In genomic region chr4:113683143-113683542, GRCh38 we compare ENCODE assay signal across 8 cellular contexts.
A peak's percentile ranks its signal among the peaks of the same experiment; 100 is the strongest.
DNase-seq lines count a peak whose midpoint lies in the region; ATAC-seq and TF ChIP-seq lines count a peak whose summit lies in the region.

No MANE protein-coding gene starts in this region.

- H3K9me3 ChIP-seq in PC-3 (ENCODE audit: low read length), result no peaks in the 10 kb centered on the region

- no peaks in the 10 kb centered on the region for H4K20me1 ChIP-seq in PC-3 (ENCODE audit: low read length)

- H3F3A ChIP-seq in PC-3 (ENCODE audit: low read length, unreplicated experiment), result peaks cover 2% of the 10 kb centered on the region

- peak overlapping the region; percentile 33 for H3K27ac ChIP-seq in PC-3 (ENCODE audit: low read length)

- intact Hi-C loops in PC-3 (cut with micrococcal nuclease), result no loop called here

- peaks cover 5 to 21% of the 10 kb centered on the region in 2 donors for H3K9me3 Mint-ChIP-seq in activated naive CD4-positive, alpha-beta T cell treated with anti-CD3 and anti-CD28 coated beads, Interleukin-2, amount 50 U/mL, for 72 hours

- H3K79me2 ChIP-seq in PC-3 (ENCODE audit: low read length), result no peaks in the 10 kb centered on the region

- H2AFZ ChIP-seq in PC-3 (ENCODE audit: low read length), result no peak overlapping the region

- H3K4me2 ChIP-seq in PC-3 (ENCODE audit: low read length), result peak overlapping the region; percentile 32

- CTCF ChIA-PET in PC-3 (lab: Charles Lee), result no interaction called here

- peaks cover 23 to 57% of the 10 kb centered on the region in 2 donors for H3K36me3 Mint-ChIP-seq in activated naive CD4-positive, alpha-beta T cell treated with anti-CD3 and anti-CD28 coated beads, Interleukin-2, amount 50 U/mL, for 72 hours

- H3K9me2 ChIP-seq in PC-3 (replicated peaks; ENCODE audit: low read length), result no peaks in the 10 kb centered on the region

- H3K36me3 ChIP-seq in PC-3 (ENCODE audit: low read depth, low read length), result no peaks in the 10 kb centered on the region

- POLR2A ChIA-PET in PC-3 (lab: Charles Lee; ENCODE audit: unreplicated experiment), result no interaction called here

- no TSS peak for BruUV-seq in PC-3 (replicated peaks; lab: Mats Ljungman, UMichigan)

- no peak overlapping the region for H3K4me3 ChIP-seq in PC-3 (ENCODE audit: low read length)

- no peak for TF ChIP-seq CTCF in PC-3 (conservative IDR thresholded peaks at IDR 0.05; ENCODE audit: low read depth, low read length)

- no peak for DNase-seq in PC-3
- peak; percentile 66 to 77 for DNase-seq in activated naive CD4-positive, alpha-beta T cell treated with anti-CD3 and anti-CD28 coated beads, Interleukin-2, amount 50 U/mL, for 72 hours (ENCODE audit: low spot score in 2 of 2)
- peak; percentile 71 to 76 for DNase-seq in stimulated activated CD4-positive, alpha-beta T cell treated with anti-CD3 and anti-CD28 coated beads, Interleukin-2, amount 100 ng/mL, for 24 hours
- no peak for DNase-seq in cerebellar cortex (ENCODE audit: low spot score)
- DNase-seq in CD1c-positive myeloid dendritic cell (ENCODE audit: extremely low spot score), result no peak
- no peak for DNase-seq in germinal center (ENCODE audit: low spot score)

- H3K9ac ChIP-seq in PC-3 (ENCODE audit: low read length), result no peak overlapping the region

- peak overlapping the region; percentile 89 to 97 for H3K27ac Mint-ChIP-seq in activated naive CD4-positive, alpha-beta T cell treated with anti-CD3 and anti-CD28 coated beads, Interleukin-2, amount 50 U/mL, for 72 hours

- ATAC-seq in GM19025 (IDR thresholded peaks at IDR 0.05; ENCODE audit: low read depth, unreplicated experiment), result peak; percentile 96
- ATAC-seq in HG02938 (IDR thresholded peaks at IDR 0.05; ENCODE audit: unreplicated experiment), result peak; percentile 98
- peak; percentile 45 for ATAC-seq in PC-3
- ATAC-seq in activated naive CD4-positive, alpha-beta T cell treated with anti-CD3 and anti-CD28 coated beads, Interleukin-2, amount 50 U/mL, for 72 hours, result peak; percentile 84 to 87

- no peaks in the 10 kb centered on the region for H3K27me3 ChIP-seq in PC-3 (ENCODE audit: low read length)

- H3K4me1 ChIP-seq in PC-3 (ENCODE audit: insufficient read depth, low read length), result peaks cover 11% of the 10 kb centered on the region

Comparison
In these comparisons a context has a peak if more than half of its experiments do, and no peak if none do; other contexts are left out.
1. ATAC-seq: peak in every context shown above with its lines; median percentile 98 in HG02938; 96 in GM19025; 86 in activated naive CD4-positive, alpha-beta T cell treated with anti-CD3 and anti-CD28 coated beads, Interleukin-2, amount 50 U/mL, for 72 hours; 45 in PC-3.
2. DNase-seq: peak in activated naive CD4-positive, alpha-beta T cell treated with anti-CD3 and anti-CD28 coated beads, Interleukin-2, amount 50 U/mL, for 72 hours (2 of 2) and stimulated activated CD4-positive, alpha-beta T cell treated with anti-CD3 and anti-CD28 coated beads, Interleukin-2, amount 100 ng/mL, for 24 hours (2 of 2); none in PC-3 (single experiment), cerebellar cortex (single experiment), CD1c-positive myeloid dendritic cell (single experiment) and germinal center (single experiment).